Comparison of ENCODE assay signal across 27 cellular contexts in the genomic region with DNA sequence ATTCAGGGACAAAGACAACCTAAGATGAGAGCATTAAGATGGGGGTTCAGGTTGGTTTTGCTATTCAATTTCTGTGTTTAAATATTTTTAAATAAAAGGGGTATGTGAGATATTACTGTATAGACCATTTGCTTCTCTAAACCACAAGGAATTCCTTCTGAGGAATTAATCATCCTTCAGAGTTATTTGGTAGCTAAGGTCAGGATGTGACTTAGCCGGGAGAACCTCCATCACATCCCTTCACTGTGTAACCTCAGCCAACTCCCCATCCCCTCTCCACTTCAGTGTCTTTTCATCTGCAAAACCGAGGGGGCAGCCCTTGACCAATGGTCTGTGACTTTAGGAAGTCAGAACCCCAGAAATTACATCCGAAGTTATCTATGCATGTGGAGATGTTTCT. TPM values are rescaled to one million over a fixed set of nuclear protein-coding genes. Genes with fewer than 3 reads are reported as not detected.
DNase-seq lines count a peak whose midpoint lies in the region; ATAC-seq, FAIRE-seq and TF ChIP-seq lines count a peak whose summit lies in the region.
"Had no signal": no experiment of that assay in that cellular context is flagged by ENCODE, and none has a peak within 500 bp of the region (broad histone marks: within the 10 kb centered on the region; RNA-seq: fewer than 3 reads in every experiment).

No MANE protein-coding gene starts in this region.

- TF ChIP-seq RAD21 in A549 (conservative IDR thresholded peaks at IDR 0.05 in 1 of 2, IDR thresholded peaks at IDR 0.05 in 1 of 2) = no peak

- no peaks in the 10 kb centered on the region for H3K4me1 Mint-ChIP-seq in stimulated activated effector memory CD8-positive, alpha-beta T cell treated with anti-CD3 and anti-CD28 coated beads, Interleukin-12 subunit alpha, Interleukin-12 subunit beta, amount 100 ng/mL, for 72 hours
- H3K4me1 Mint-ChIP-seq: activated T-helper 17 cell treated with anti-CD3 and anti-CD28 coated beads, Interleukin-2, amount 50 U/mL, for 72 hours had no signal

- H3K4me2 ChIP-seq in A549 = no peak overlapping the region

- H3K4me1 ChIP-seq in A549 = no peaks in the 10 kb centered on the region
- H3K4me1 ChIP-seq: gastroesophageal sphincter had no signal

- no peak overlapping the region for H3K27ac ChIP-seq in A549
- H3K27ac ChIP-seq: C4-2B, gastroesophageal sphincter, ovary, SK-N-MC had no signal

- no peaks in the 10 kb centered on the region for H3K9me3 ChIP-seq in A549
- H3K9me3 ChIP-seq: gastroesophageal sphincter, ovary had no signal

- no peaks in the 10 kb centered on the region for H3K9me3 Mint-ChIP-seq in stimulated activated effector memory CD8-positive, alpha-beta T cell treated with anti-CD3 and anti-CD28 coated beads, Interleukin-12 subunit alpha, Interleukin-12 subunit beta, amount 100 ng/mL, for 72 hours
- H3K9me3 Mint-ChIP-seq: activated naive CD4-positive, alpha-beta T cell treated with anti-CD3 and anti-CD28 coated beads, Interleukin-2, amount 50 U/mL, for 72 hours; activated T-helper 17 cell treated with anti-CD3 and anti-CD28 coated beads, Interleukin-2, amount 50 U/mL, for 72 hours; naive thymus-derived CD4-positive, alpha-beta T cell had no signal

- no peak for ATAC-seq in A549
- ATAC-seq in stimulated activated effector memory CD8-positive, alpha-beta T cell treated with anti-CD3 and anti-CD28 coated beads, Interleukin-12 subunit alpha, Interleukin-12 subunit beta, amount 100 ng/mL, for 72 hours = no peak
- ATAC-seq: activated naive CD4-positive, alpha-beta T cell treated with anti-CD3 and anti-CD28 coated beads, Interleukin-2, amount 50 U/mL, for 72 hours; activated T-helper 17 cell treated with anti-CD3 and anti-CD28 coated beads, Interleukin-2, amount 50 U/mL, for 72 hours; gastroesophageal sphincter; naive thymus-derived CD4-positive, alpha-beta T cell; stimulated activated naive CD8-positive, alpha-beta T cell treated with anti-CD3 and anti-CD28 coated beads, Interleukin-15, Interleukin-2, amounts not matched to agents 100 U/mL and 50 U/mL, for 24 hours had no signal

- no peak overlapping the region for H3K27ac Mint-ChIP-seq in stimulated activated effector memory CD8-positive, alpha-beta T cell treated with anti-CD3 and anti-CD28 coated beads, Interleukin-12 subunit alpha, Interleukin-12 subunit beta, amount 100 ng/mL, for 72 hours
- H3K27ac Mint-ChIP-seq: activated naive CD4-positive, alpha-beta T cell treated with anti-CD3 and anti-CD28 coated beads, Interleukin-2, amount 50 U/mL, for 72 hours; activated T-helper 17 cell treated with anti-CD3 and anti-CD28 coated beads, Interleukin-2, amount 50 U/mL, for 72 hours; naive thymus-derived CD4-positive, alpha-beta T cell had no signal

- no peak overlapping the region for H3K4me3 Mint-ChIP-seq in stimulated activated effector memory CD8-positive, alpha-beta T cell treated with anti-CD3 and anti-CD28 coated beads, Interleukin-12 subunit alpha, Interleukin-12 subunit beta, amount 100 ng/mL, for 72 hours
- H3K4me3 Mint-ChIP-seq: activated T-helper 17 cell treated with anti-CD3 and anti-CD28 coated beads, Interleukin-2, amount 50 U/mL, for 72 hours; naive thymus-derived CD4-positive, alpha-beta T cell had no signal

- no peak overlapping the region for H3K4me3 ChIP-seq in A549
- H3K4me3 ChIP-seq: gastroesophageal sphincter, ovary, SK-N-MC had no signal

- DNase-seq in A549 (ENCODE audit: low read depth in 1 of 2, low spot score in 1 of 2) = no peak
- DNase-seq in HCEC 1CT = peak; percentile 18
- DNase-seq in RPMI7951 (ENCODE audit: low read depth) = peak; percentile 8
- peak; percentile 32 for DNase-seq in hepatic stellate cell (ENCODE audit: low spot score)
- no peak for DNase-seq in stimulated activated effector memory CD8-positive, alpha-beta T cell treated with anti-CD3 and anti-CD28 coated beads, Interleukin-12 subunit alpha, Interleukin-12 subunit beta, amount 100 ng/mL, for 72 hours (ENCODE audit: low spot score in 2 of 2)
- no peak for DNase-seq in NK-92 (lab: John Stamatoyannopoulos, UW; ENCODE audit: unreplicated experiment)
- DNase-seq in effector CD4-positive, alpha-beta T cell = no peak
- no peak for DNase-seq in NCI-H345 treated with DMSO at 0.1 percent for 48 hours (lab: John Stamatoyannopoulos, UW; ENCODE audit: unreplicated experiment)
- DNase-seq: 8988T; activated CD8-positive, alpha-beta memory T cell treated with anti-CD3 and anti-CD28 coated beads, Interleukin-2, amount 50 U/mL, for 4 hours; effector CD8-positive, alpha-beta T cell; naive thymus-derived CD4-positive, alpha-beta T cell; NCI-H1105; NCI-H2029 treated with DMSO at 0.1 percent for 48 hours; NCI-H446 treated with DMSO at 0.1 percent for 48 hours; ovary; RPMI8226; stimulated activated CD4-positive, alpha-beta T cell treated with anti-CD3 and anti-CD28 coated beads, Interleukin-4, amount 100 ng/mL, for 24 hours; stimulated activated naive CD8-positive, alpha-beta T cell treated with anti-CD3 and anti-CD28 coated beads, Interleukin-15, Interleukin-2, amounts not matched to agents 100 U/mL and 50 U/mL, for 24 hours had no signal

- TF ChIP-seq EP300 in A549 (IDR thresholded peaks at IDR 0.05) = no peak

- TF ChIP-seq POLR2A in A549 (IDR thresholded peaks at IDR 0.05; ENCODE audit: low read length) = no peak

- CTCF ChIA-PET in A549 (lab: Yijun Ruan, JAX) = no interaction called here

- POLR2A ChIA-PET in A549 (lab: Yijun Ruan, JAX) = no interaction called here

- no peak for TF ChIP-seq CTCF in A549 (IDR thresholded peaks at IDR 0.05)

- no peaks in the 10 kb centered on the region for H3K36me3 Mint-ChIP-seq in stimulated activated effector memory CD8-positive, alpha-beta T cell treated with anti-CD3 and anti-CD28 coated beads, Interleukin-12 subunit alpha, Interleukin-12 subunit beta, amount 100 ng/mL, for 72 hours
- H3K36me3 Mint-ChIP-seq: activated naive CD4-positive, alpha-beta T cell treated with anti-CD3 and anti-CD28 coated beads, Interleukin-2, amount 50 U/mL, for 72 hours had no signal

- FAIRE-seq in A549 (lab: Jason Lieb, UNC) = peak; percentile 39
- FAIRE-seq: G401.6, GM18507 had no signal

- WGBS in A549 (ENCODE audit: missing lambda C conversion rate) = 56% methylated on average over 3 of the region's 3 CpGs

TF ChIP-seq in A549, 52 proteins besides CTCF, POLR2A, EP300 and RAD21:
- TF ChIP-seq POLR2AphosphoS2 (conservative IDR thresholded peaks at IDR 0.05; ENCODE audit: low read length) (no peak), JUNB (IDR thresholded peaks at IDR 0.05) (no peak), TP53 (CRISPR knock-in tag; IDR thresholded peaks at IDR 0.05) (no peak), TFCP2L1 (CRISPR knock-in tag; IDR thresholded peaks at IDR 0.05) (no peak), KDM1A (IDR thresholded peaks at IDR 0.05; ENCODE audit: low read depth) (no peak), RFX5 (IDR thresholded peaks at IDR 0.05) (no peak), HOXB5 (CRISPR knock-in tag; IDR thresholded peaks at IDR 0.05) (no peak), ESRRA (IDR thresholded peaks at IDR 0.05; ENCODE audit: borderline replicate concordance, low read length) (no peak), KDM5A (IDR thresholded peaks at IDR 0.05) (no peak)
- TF ChIP-seq, protein P1, sequence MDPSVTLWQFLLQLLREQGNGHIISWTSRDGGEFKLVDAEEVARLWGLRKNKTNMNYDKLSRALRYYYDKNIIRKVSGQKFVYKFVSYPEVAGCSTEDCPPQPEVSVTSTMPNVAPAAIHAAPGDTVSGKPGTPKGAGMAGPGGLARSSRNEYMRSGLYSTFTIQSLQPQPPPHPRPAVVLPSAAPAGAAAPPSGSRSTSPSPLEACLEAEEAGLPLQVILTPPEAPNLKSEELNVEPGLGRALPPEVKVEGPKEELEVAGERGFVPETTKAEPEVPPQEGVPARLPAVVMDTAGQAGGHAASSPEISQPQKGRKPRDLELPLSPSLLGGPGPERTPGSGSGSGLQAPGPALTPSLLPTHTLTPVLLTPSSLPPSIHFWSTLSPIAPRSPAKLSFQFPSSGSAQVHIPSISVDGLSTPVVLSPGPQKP (IDR thresholded peaks at IDR 0.05; ENCODE audit: low read depth, low read length) = no peak
- TF ChIP-seq, protein P2, sequence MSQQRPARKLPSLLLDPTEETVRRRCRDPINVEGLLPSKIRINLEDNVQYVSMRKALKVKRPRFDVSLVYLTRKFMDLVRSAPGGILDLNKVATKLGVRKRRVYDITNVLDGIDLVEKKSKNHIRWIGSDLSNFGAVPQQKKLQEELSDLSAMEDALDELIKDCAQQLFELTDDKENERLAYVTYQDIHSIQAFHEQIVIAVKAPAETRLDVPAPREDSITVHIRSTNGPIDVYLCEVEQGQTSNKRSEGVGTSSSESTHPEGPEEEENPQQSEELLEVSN (IDR thresholded peaks at IDR 0.05; ENCODE audit: borderline replicate concordance, low read depth) = no peak

RNA-seq across cellular contexts. Expression of a gene that starts 48.7 kb away (rescaled TPM):
- polyA plus RNA-seq in A549 (2011; rRNA removed) (0.03 TPM in 2 replicates), A549 (2017; fragmentation: RNase III; extraction: RNeasy Plus Mini Kit Qiagen cat#74134 plus additional on column Dnase treatment) (0.04 to 0.11 TPM (median 0.05 TPM) in 3 replicates)
- 0.01 and 0.06 TPM in 2 replicates for polyA plus RNA-seq in A549 (2012; cell fraction: cytosol; rRNA removed)
- polyA plus RNA-seq in A549 (2012; cell fraction: nucleus; rRNA removed) = 0.19 and 0.28 TPM in 2 replicates
- polyA minus RNA-seq in A549 (2011; rRNA and poly(A)+ RNA removed) = 0.10 and 0.12 TPM in 2 replicates
- not detected in 2 replicates for total RNA-seq in RPMI7951 (2014; rRNA removed; shearing (Covaris generic))
- total RNA-seq: kidney epithelial cell had no signal
- polyA plus RNA-seq: naive thymus-derived CD4-positive, alpha-beta T cell had no signal

Comparison
In these comparisons a context has a peak if more than half of its experiments do, and no peak if none do; other contexts are left out.
1. DNase-seq: peak in HCEC 1CT (single experiment), RPMI7951 (single experiment) and hepatic stellate cell (single experiment); none in A549 (0 of 2), stimulated activated effector memory CD8-positive, alpha-beta T cell treated with anti-CD3 and anti-CD28 coated beads, Interleukin-12 subunit alpha, Interleukin-12 subunit beta, amount 100 ng/mL, for 72 hours (0 of 2), NK-92 (single experiment), effector CD4-positive, alpha-beta T cell (single experiment) and NCI-H345 treated with DMSO at 0.1 percent for 48 hours (single experiment).